In the genomic region with DNA sequence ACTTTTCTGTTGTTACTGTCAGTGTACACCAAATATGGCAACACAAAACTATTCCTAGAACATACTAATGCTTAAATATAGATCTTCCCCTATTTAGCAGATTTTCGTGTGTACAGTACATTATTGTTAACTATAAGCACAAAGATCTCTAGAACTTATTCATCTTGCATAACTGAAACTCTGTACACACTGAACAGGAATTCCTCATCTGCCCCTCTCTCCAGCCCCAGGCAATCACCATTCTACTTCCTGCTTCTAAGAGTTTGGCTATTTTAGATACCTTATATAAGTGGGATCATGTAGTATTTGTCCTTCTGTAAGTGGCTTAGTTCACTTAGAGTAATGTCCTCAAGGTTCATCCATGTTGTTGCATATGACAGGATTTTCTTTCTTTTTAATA, we compare ENCODE assay signal across 26 cellular contexts. TPM values are rescaled to one million over a fixed set of nuclear protein-coding genes. Genes with fewer than 3 reads are reported as not detected.
A peak's percentile ranks its signal among the peaks of the same experiment; 100 is the strongest.
DNase-seq lines count a peak whose midpoint lies in the region; ATAC-seq and TF ChIP-seq lines count a peak whose summit lies in the region.
"Had no signal": no experiment of that assay in that cellular context is flagged by ENCODE, and none has a peak within 500 bp of the region (broad histone marks: within the 10 kb centered on the region; RNA-seq: fewer than 3 reads in every experiment).

No MANE protein-coding gene starts in this region.

- ATAC-seq in HG03097 (IDR thresholded peaks at IDR 0.05; ENCODE audit: low FRiP score, unreplicated experiment) = no peak
- ATAC-seq in HG03280 (IDR thresholded peaks at IDR 0.05; ENCODE audit: unreplicated experiment) = no peak
- ATAC-seq: GM12878 had no signal

- peak overlapping the region; percentile 51 for H3K27ac Mint-ChIP-seq in mesothelial cell of epicardium
- H3K27ac Mint-ChIP-seq: CD14-positive monocyte; CD4-positive, alpha-beta memory T cell; CD4-positive, CD25-positive, alpha-beta regulatory T cell had no signal

- DNase-seq in NCI-H69 (lab: John Stamatoyannopoulos, UW) (peak; percentile 19), RPMI7951 (ENCODE audit: low read depth) (peak; percentile 20), epithelial cell of esophagus (ENCODE audit: low read depth) (peak; percentile 47), mesothelial cell of epicardium (ENCODE audit: low spot score in 2 of 2, unreplicated experiment in 2 of 2) (no peak), LoVo (ENCODE audit: low spot score) (no peak)
- no peak for DNase-seq in NK-92 treated with Interleukin-12 subunit alpha and Interleukin-12 subunit beta, amount 100 ng/mL, for 24 hours (lab: John Stamatoyannopoulos, UW)
- DNase-seq: 8988T; ACHN; BE2C; C1 segment of cervical spinal cord; CD4-positive, alpha-beta memory T cell; CD4-positive, CD25-positive, alpha-beta regulatory T cell; CD8-positive, alpha-beta memory T cell; COR-L47; DMS 273 treated with DMSO at 0.1 percent for 48 hours; DMS153; DMS53; DMS79; DND-41; EL; GDM1 had no signal

- peaks cover 16% of the 10 kb centered on the region for H3K4me1 Mint-ChIP-seq in mesothelial cell of epicardium

- H3K4me3 ChIP-seq in epithelial cell of esophagus (ENCODE audit: low read length) = no peak overlapping the region
- H3K4me3 ChIP-seq: BLaER1, GM12878 had no signal

- peaks cover 9% of the 10 kb centered on the region for H3K9me3 Mint-ChIP-seq in mesothelial cell of epicardium

- H3K27me3 Mint-ChIP-seq in mesothelial cell of epicardium (ENCODE audit: low read depth) = no peaks in the 10 kb centered on the region

- peaks cover 6% of the 10 kb centered on the region for H3K36me3 Mint-ChIP-seq in mesothelial cell of epicardium

- no peak overlapping the region for H3K4me3 Mint-ChIP-seq in mesothelial cell of epicardium
- H3K4me3 Mint-ChIP-seq: CD14-positive monocyte; CD4-positive, alpha-beta memory T cell; CD4-positive, CD25-positive, alpha-beta regulatory T cell; CD8-positive, alpha-beta memory T cell had no signal

- TF ChIP-seq CTCF in epithelial cell of esophagus (IDR thresholded peaks at IDR 0.05; ENCODE audit: insufficient read depth, low read depth, low read length, missing control alignments) = no peak
- no peak for TF ChIP-seq CTCF in mesothelial cell of epicardium (IDR thresholded peaks at IDR 0.05; ENCODE audit: unreplicated experiment)

RNA-seq across cellular contexts. Expression of a gene that starts 4.5 kb away (rescaled TPM):
- total RNA-seq in RPMI7951 (2014; rRNA removed; shearing (Covaris generic)) = 19.2 and 23.6 TPM in 2 replicates
- 30.5 to 34.0 TPM (median 31.3 TPM) in 3 replicates for total RNA-seq in mesothelial cell of epicardium

Comparison
In these comparisons a context has a peak if more than half of its experiments do, and no peak if none do; other contexts are left out.
1. DNase-seq: peak in NCI-H69 (single experiment), RPMI7951 (single experiment) and epithelial cell of esophagus (single experiment); none in mesothelial cell of epicardium (0 of 2), LoVo (single experiment) and NK-92 treated with Interleukin-12 subunit alpha and Interleukin-12 subunit beta, amount 100 ng/mL, for 24 hours (single experiment).